In the genomic region with DNA sequence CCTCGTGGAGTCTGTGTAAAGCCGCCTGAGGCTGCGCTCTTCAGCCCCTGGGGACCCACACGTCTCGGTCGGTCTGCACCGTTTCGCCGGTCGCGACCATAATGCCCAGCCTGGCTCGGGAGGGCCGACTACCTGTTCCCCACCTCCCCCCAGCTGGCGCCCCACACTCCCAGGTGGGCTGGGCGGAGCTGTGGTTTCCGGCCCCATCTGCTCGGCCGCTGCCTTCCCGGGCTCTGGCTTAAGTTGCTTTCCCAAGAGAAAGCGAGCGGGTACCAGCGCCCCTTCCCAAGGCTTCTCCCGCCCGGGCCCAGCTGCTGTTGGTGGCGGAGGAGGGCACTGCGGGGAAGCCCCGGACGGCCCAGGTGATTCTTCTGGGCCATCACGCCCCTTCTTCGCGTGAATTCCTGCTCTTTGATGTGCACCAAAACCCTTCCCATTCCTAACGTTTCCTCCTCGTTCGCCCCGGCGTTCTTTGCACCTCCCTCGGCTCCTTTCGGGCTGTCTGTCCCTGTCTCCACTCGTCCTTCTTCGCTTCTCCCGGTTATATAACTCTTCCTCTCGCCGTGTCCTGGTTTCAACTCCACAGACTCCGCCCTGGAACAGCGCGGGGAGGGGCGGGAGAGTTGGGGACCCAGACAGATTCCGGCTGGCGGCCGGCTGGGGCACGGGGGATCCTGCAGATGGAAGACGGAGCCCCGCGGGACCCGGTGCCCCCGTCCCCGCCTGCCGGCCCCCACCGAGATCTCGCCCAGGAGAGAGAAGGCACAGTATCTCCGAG, we compare ENCODE assay signal across 8 cellular contexts. TPM values are rescaled to one million over a fixed set of nuclear protein-coding genes. Genes with fewer than 3 reads are reported as not detected.
A peak's percentile ranks its signal among the peaks of the same experiment; 100 is the strongest.
DNase-seq lines count a peak whose midpoint lies in the region; ATAC-seq and TF ChIP-seq lines count a peak whose summit lies in the region.

No MANE protein-coding gene starts in this region.

- peaks cover 31 to 34% of the 10 kb centered on the region in 2 experiments for H3K4me1 ChIP-seq in trophoblast cell (ENCODE audit: control insufficient read depth in 1 of 2, insufficient read depth in 2 of 2, low read length in 2 of 2)

- 0% methylated on average over 56 to 61 of the region's 61 CpGs for WGBS in adipose tissue, 3 donors
- no CpG with 5 or more reads among the region's 61 CpGs for WGBS in trophoblast cell (ENCODE audit: extremely low coverage, insufficient coverage, insufficient read length)

- H3K4me1 Mint-ChIP-seq in HFFc6 (ENCODE audit: low read depth) = peaks cover 63% of the 10 kb centered on the region

- H3K79me2 ChIP-seq in trophoblast cell (ENCODE audit: control insufficient read depth, insufficient read depth, low read length, poor library complexity) = peaks cover 5% of the 10 kb centered on the region

- H3K27ac ChIP-seq in adipose tissue (ENCODE audit: low read depth, low read length) (peak overlapping the region; percentile 76), trophoblast cell (ENCODE audit: low read depth, low read length) (peak overlapping the region; percentile 75)

- H2AK5ac ChIP-seq in trophoblast cell (ENCODE audit: low read length) = peak overlapping the region; percentile 66

- H3K36me3 ChIP-seq in trophoblast cell (ENCODE audit: control insufficient read depth in 1 of 2, insufficient read depth in 2 of 2, low read length in 2 of 2) = peaks cover 3 to 9% of the 10 kb centered on the region in 2 experiments

- peak overlapping the region; percentile 73 for H2BK12ac ChIP-seq in trophoblast cell (ENCODE audit: low read length)

- no peaks in the 10 kb centered on the region for H3K27me3 ChIP-seq in trophoblast cell (ENCODE audit: insufficient read depth, low read length)

- H2AFZ ChIP-seq in trophoblast cell (ENCODE audit: insufficient read depth, low read length, poor library complexity) = peak overlapping the region; percentile 58

- peak overlapping the region; percentile 86 for H3K18ac ChIP-seq in trophoblast cell (ENCODE audit: low read length)

- peak; percentile 39 to 55 for ATAC-seq in left cardiac atrium

- no peak for TF ChIP-seq CTCF in HFFc6 (IDR thresholded peaks at IDR 0.05)

- peak overlapping the region; percentile 75 for H3K4me3 ChIP-seq in trophoblast cell (ENCODE audit: low read depth, low read length)

- no peaks in the 10 kb centered on the region for H3K9me3 Mint-ChIP-seq in HFFc6

- peak overlapping the region; percentile 32 for H3K4ac ChIP-seq in trophoblast cell (ENCODE audit: low read depth, low read length)

- peaks cover 2% of the 10 kb centered on the region for H3K9me3 ChIP-seq in trophoblast cell (ENCODE audit: insufficient read depth, low read depth, low read length)

- H3K9ac ChIP-seq in trophoblast cell (ENCODE audit: low read length) = no peak overlapping the region

- no peak overlapping the region for H3K23ac ChIP-seq in trophoblast cell (ENCODE audit: low read length)

- H3K4me2 ChIP-seq in trophoblast cell (ENCODE audit: low read length) = peak overlapping the region; percentile 96

- H4K12ac ChIP-seq in trophoblast cell (ENCODE audit: low read depth, low read length) = peak overlapping the region; percentile 37

- H4K91ac ChIP-seq in trophoblast cell (ENCODE audit: low read depth, low read length) = peak overlapping the region; percentile 75

- peak overlapping the region; percentile 77 for H2BK120ac ChIP-seq in trophoblast cell (ENCODE audit: insufficient read depth, low read length, poor library complexity)

- H3K27ac Mint-ChIP-seq in HFFc6 = peak overlapping the region; percentile 100

- DNase-seq in SHP77 (lab: John Stamatoyannopoulos, UW) = peak; percentile 79 to 84
- DNase-seq in SHP77 treated with DMSO at 0.1 percent for 48 hours (lab: John Stamatoyannopoulos, UW) = no peak
- peak; percentile 61 for DNase-seq in HFFc6
- peak; percentile 59 for DNase-seq in NCI-H226
- DNase-seq in left cardiac atrium = peak; percentile 84
- peak; percentile 83 to 84 for DNase-seq in trophoblast cell
- DNase-seq in SKM-1 (lab: John Stamatoyannopoulos, UW; ENCODE audit: unreplicated experiment) = no peak

- intact Hi-C loops in left cardiac atrium (cut with DNase I) = no loop called here

- H3K79me1 ChIP-seq in trophoblast cell (ENCODE audit: low read length) = peaks cover 20% of the 10 kb centered on the region

- peaks cover 18% of the 10 kb centered on the region for H3K27me3 Mint-ChIP-seq in HFFc6 (ENCODE audit: insufficient read depth)

- H3K4me3 Mint-ChIP-seq in HFFc6 = peak overlapping the region; percentile 99

- H4K8ac ChIP-seq in trophoblast cell (ENCODE audit: low read depth, low read length) = peak overlapping the region; percentile 68

- H3K14ac ChIP-seq in trophoblast cell (ENCODE audit: low read length) = peak overlapping the region; percentile 68

- peaks cover 7% of the 10 kb centered on the region; the same call in 1 of the 2 replicates for H3K36me3 Mint-ChIP-seq in HFFc6 (ENCODE audit: low read depth)

- H2BK5ac ChIP-seq in trophoblast cell (ENCODE audit: low read depth, low read length, poor library complexity) = peak overlapping the region; percentile 91

RNA-seq across cellular contexts. Expression of a gene that starts 2.0 kb away (rescaled TPM):
- total RNA-seq in HFFc6 (2021; fragmentation: NEBNext Ultra II Directional; extraction: Animal tissue kit (Norgen Biotek cat#: 25700)) = 10 to 100 TPM; 10.4 to 15.2 (median 11.6) TPM
- 10 to 100 TPM in 2 of 3 donors, 1 to 10 TPM in 1; 4.6 to 44.6 (median 21.6) TPM for polyA plus RNA-seq in adipose tissue
- total RNA-seq in left cardiac atrium = 10 to 100 TPM; 24.2 to 31.7 TPM
- 34.8 and 36.0 TPM in 2 replicates for polyA plus RNA-seq in trophoblast cell (2013)

RNA-seq across cellular contexts. Expression of a gene that starts 18.9 kb away (rescaled TPM):
- 1 to 10 TPM in 2 of 6 experiments, under 1 TPM in 4; 0.40 to 1.3 (median 0.60) TPM for total RNA-seq in HFFc6 (2021; fragmentation: NEBNext Ultra II Directional; extraction: Animal tissue kit (Norgen Biotek cat#: 25700))
- 10 to 100 TPM; 10.4 to 85.7 (median 77.4) TPM for polyA plus RNA-seq in adipose tissue
- total RNA-seq in left cardiac atrium = 10 to 100 TPM; 32.5 to 33.6 TPM
- polyA plus RNA-seq in trophoblast cell (2013) = 23.8 and 25.6 TPM in 2 replicates

RNA-seq across cellular contexts. Expression of a gene that starts 21.4 kb away (rescaled TPM):
- total RNA-seq in HFFc6 (2021; fragmentation: NEBNext Ultra II Directional; extraction: Animal tissue kit (Norgen Biotek cat#: 25700)) = 100 to 1,000 TPM; 104 to 122 (median 107) TPM
- 100 to 1,000 TPM in 2 of 3 donors, 10 to 100 TPM in 1; 69.0 to 191 (median 132) TPM for polyA plus RNA-seq in adipose tissue
- 10 to 100 TPM; 66.9 to 83.1 TPM for total RNA-seq in left cardiac atrium
- 73.2 and 77.1 TPM in 2 replicates for polyA plus RNA-seq in trophoblast cell (2013)

RNA-seq across cellular contexts. Expression of a gene that starts 21.8 kb away (rescaled TPM):
- 10 to 100 TPM in 4 of 6 experiments, 1 to 10 TPM in 2; 9.3 to 15.3 (median 10.5) TPM for total RNA-seq in HFFc6 (2021; fragmentation: NEBNext Ultra II Directional; extraction: Animal tissue kit (Norgen Biotek cat#: 25700))
- 10 to 100 TPM in 2 of 3 donors, 1 to 10 TPM in 1; 8.9 to 15.4 (median 11.2) TPM for polyA plus RNA-seq in adipose tissue
- total RNA-seq in left cardiac atrium = 10 to 100 TPM; 15.6 to 17.1 TPM
- 5.2 and 5.7 TPM in 2 replicates for polyA plus RNA-seq in trophoblast cell (2013)

RNA-seq across cellular contexts. Expression of a gene that starts 52.6 kb away (rescaled TPM):
- total RNA-seq in HFFc6 (2021; fragmentation: NEBNext Ultra II Directional; extraction: Animal tissue kit (Norgen Biotek cat#: 25700)) = 100 to 1,000 TPM in 4 of 6 experiments, 10 to 100 TPM in 2; 83.3 to 112 (median 110) TPM
- 100 to 1,000 TPM in 1 of 3 donors, 10 to 100 TPM in 2; 38.4 to 169 (median 39.4) TPM for polyA plus RNA-seq in adipose tissue
- total RNA-seq in left cardiac atrium = 10 to 100 TPM; 24.9 to 32.9 TPM
- polyA plus RNA-seq in trophoblast cell (2013) = 38.1 and 38.8 TPM in 2 replicates

Comparison
In these comparisons a context has a peak if more than half of its experiments do, and no peak if none do; other contexts are left out.
1. DNase-seq: peak in SHP77 (2 of 2), HFFc6 (single experiment), NCI-H226 (single experiment), left cardiac atrium (single experiment) and trophoblast cell (2 of 2); none in SHP77 treated with DMSO at 0.1 percent for 48 hours (single experiment) and SKM-1 (single experiment).
2. RNA of a gene that starts 18.9 kb away (total RNA-seq): 32.5 to 33.6 TPM in left cardiac atrium; 0.40 to 1.3 TPM in HFFc6; every median in the first group is over 10 times any median in the second.